ENCODE assay signal across 9 cellular contexts in the genomic region with DNA sequence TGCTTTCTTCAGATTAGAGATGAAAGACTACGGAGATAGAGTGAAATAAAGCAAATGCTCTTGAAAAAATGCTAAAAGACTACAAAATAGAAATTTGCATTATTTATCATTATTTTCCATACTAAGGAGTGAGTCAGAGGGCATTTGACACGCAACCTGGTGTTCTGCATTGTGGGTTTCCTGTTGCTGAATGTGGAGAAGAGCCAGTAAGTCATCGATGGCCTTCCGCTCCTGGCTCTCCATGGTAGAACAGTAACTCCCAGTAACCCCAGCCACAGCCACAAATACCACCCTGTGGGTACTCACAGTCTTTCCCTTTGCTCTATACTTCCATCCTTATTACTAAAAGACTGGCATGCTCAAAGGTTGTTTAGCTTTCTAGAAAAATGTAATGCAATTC.
DNase-seq lines count a peak whose midpoint lies in the region; ATAC-seq lines count a peak whose summit lies in the region.
"Had no signal": no experiment of that assay in that cellular context is flagged by ENCODE, and none has a peak within 500 bp of the region (broad histone marks: within the 10 kb centered on the region; RNA-seq: fewer than 3 reads in every experiment).

No MANE protein-coding gene starts in this region.

- intact Hi-C loops in sciatic nerve (cut with DNase I), result no loop called here

- H3K4me3 ChIP-seq in effector memory CD4-positive, alpha-beta T cell (ENCODE audit: insufficient read depth, low read depth, low read length, poor library complexity, severe bottlenecking), result no peak overlapping the region

- no peaks in the 10 kb centered on the region for H3K36me3 Mint-ChIP-seq in stimulated activated naive CD8-positive, alpha-beta T cell treated with anti-CD3 and anti-CD28 coated beads, Interleukin-15, Interleukin-2, amounts not matched to agents 100 ng/mL and 50 ng/mL, for 24 hours (ENCODE audit: low read depth)

- ATAC-seq in GM18867 (IDR thresholded peaks at IDR 0.05; ENCODE audit: unreplicated experiment) (peak; percentile 85), HG02870 (IDR thresholded peaks at IDR 0.05; ENCODE audit: unreplicated experiment) (peak; percentile 68), sciatic nerve (no peak)

- H3K27me3 ChIP-seq in effector memory CD4-positive, alpha-beta T cell (replicated peaks; ENCODE audit: control insufficient read depth, insufficient read depth, low read length, poor library complexity, severe bottlenecking), result no peaks in the 10 kb centered on the region

- H3K9me3 Mint-ChIP-seq in stimulated activated naive CD8-positive, alpha-beta T cell treated with anti-CD3 and anti-CD28 coated beads, Interleukin-15, Interleukin-2, amounts not matched to agents 100 ng/mL and 50 ng/mL, for 24 hours, result no peaks in the 10 kb centered on the region

- DNase-seq in RPMI7951 (ENCODE audit: low read depth) (peak; percentile 79), NCI-H2171 (lab: John Stamatoyannopoulos, UW) (no peak), sciatic nerve (ENCODE audit: low spot score) (no peak), NCI-H146 treated with DMSO at 0.1 percent for 48 hours (lab: John Stamatoyannopoulos, UW; ENCODE audit: unreplicated experiment) (no peak)
- DNase-seq in effector memory CD4-positive, alpha-beta T cell, result peak in 2 of 3 donors; percentile 10 to 11
- DNase-seq: left cardiac atrium had no signal

- H3K27ac Mint-ChIP-seq in stimulated activated naive CD8-positive, alpha-beta T cell treated with anti-CD3 and anti-CD28 coated beads, Interleukin-15, Interleukin-2, amounts not matched to agents 100 ng/mL and 50 ng/mL, for 24 hours, result peak overlapping the region; percentile 78

- peaks cover 34% of the 10 kb centered on the region for H3K4me1 Mint-ChIP-seq in stimulated activated naive CD8-positive, alpha-beta T cell treated with anti-CD3 and anti-CD28 coated beads, Interleukin-15, Interleukin-2, amounts not matched to agents 100 ng/mL and 50 ng/mL, for 24 hours (ENCODE audit: low read depth)

- no peaks in the 10 kb centered on the region for H3K36me3 ChIP-seq in effector memory CD4-positive, alpha-beta T cell (ENCODE audit: control insufficient read depth, insufficient read depth, low read length)

- H3K4me3 Mint-ChIP-seq in stimulated activated naive CD8-positive, alpha-beta T cell treated with anti-CD3 and anti-CD28 coated beads, Interleukin-15, Interleukin-2, amounts not matched to agents 100 ng/mL and 50 ng/mL, for 24 hours, result peak overlapping the region; percentile 59

- peaks cover 8% of the 10 kb centered on the region for H3K27me3 Mint-ChIP-seq in stimulated activated naive CD8-positive, alpha-beta T cell treated with anti-CD3 and anti-CD28 coated beads, Interleukin-15, Interleukin-2, amounts not matched to agents 100 ng/mL and 50 ng/mL, for 24 hours

- no peaks in the 10 kb centered on the region for H3K4me1 ChIP-seq in effector memory CD4-positive, alpha-beta T cell (ENCODE audit: control insufficient read depth, insufficient read depth, low read length, poor library complexity, severe bottlenecking)

- no peaks in the 10 kb centered on the region for H3K9me3 ChIP-seq in effector memory CD4-positive, alpha-beta T cell (ENCODE audit: control insufficient read depth, low read length)

- no peak overlapping the region for H3K27ac ChIP-seq in effector memory CD4-positive, alpha-beta T cell (ENCODE audit: insufficient read depth, low read length, poor library complexity, severe bottlenecking)

Comparison
In these comparisons a context has a peak if more than half of its experiments do, and no peak if none do; other contexts are left out.
1. DNase-seq: peak in RPMI7951 (single experiment) and effector memory CD4-positive, alpha-beta T cell (2 of 3); none in NCI-H2171 (single experiment), sciatic nerve (single experiment) and NCI-H146 treated with DMSO at 0.1 percent for 48 hours (single experiment).